1 cellular context compared by ENCODE assay signal in the genomic region with DNA sequence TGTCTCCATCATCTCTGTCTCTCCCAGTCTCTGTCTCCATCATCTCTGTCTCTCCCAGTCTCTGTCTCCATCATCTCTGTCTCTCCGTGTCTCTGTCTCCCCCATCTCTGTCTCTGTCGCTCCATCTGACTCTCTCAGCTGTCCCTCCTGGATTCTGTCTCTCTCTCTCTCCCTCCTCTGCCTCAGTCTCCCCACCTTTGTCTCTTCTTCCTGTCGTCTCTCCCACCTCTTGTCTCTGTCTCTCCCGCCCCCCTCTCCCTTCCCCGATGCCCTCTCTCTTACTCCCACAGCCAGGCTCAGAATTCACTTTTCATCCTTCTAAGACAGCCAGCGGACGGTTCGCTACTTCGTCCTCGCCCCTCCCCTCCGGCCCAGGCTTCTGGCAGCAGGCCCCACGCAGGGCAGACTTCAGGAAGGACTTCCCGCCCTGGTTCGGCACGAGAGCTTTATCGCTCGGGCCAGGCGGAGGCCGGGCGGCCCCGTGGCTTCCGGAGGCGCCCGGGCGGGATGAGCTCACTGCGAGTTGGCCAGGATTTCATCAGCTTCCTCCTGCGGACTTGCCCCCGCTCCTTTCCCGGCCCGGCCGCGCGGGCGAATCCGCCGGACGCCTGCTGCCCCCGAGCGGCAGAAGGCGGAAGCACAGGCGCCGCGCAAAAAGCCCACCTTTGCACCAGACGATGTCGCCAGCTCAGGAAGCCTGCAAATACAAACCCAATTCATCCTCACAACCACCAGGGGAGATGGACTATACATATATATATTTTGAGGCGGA.
TF ChIP-seq lines count a peak whose summit lies in the region.

No MANE protein-coding gene starts in this region.

TF ChIP-seq in K562, 482 proteins besides CTCF, POLR2A, EP300 and RAD21 (continued from another document):
- TF ChIP-seq SPI1 (IDR thresholded peaks at IDR 0.05; ENCODE audit: borderline replicate concordance, low read depth, low read length) (0 out of 2 replicates have a peak, but pooled peaks have one; percentile 31), POLR2AphosphoS2 (IDR thresholded peaks at IDR 0.05; ENCODE audit: low read length) (no peak), FIP1L1 (IDR thresholded peaks at IDR 0.05; ENCODE audit: low read depth, low read length, poor library complexity, severe bottlenecking) (peak; percentile 86), BHLHE40 (IDR thresholded peaks at IDR 0.05; ENCODE audit: low read length) (peak; percentile 99), RNF2 (IDR thresholded peaks at IDR 0.05) (peak; percentile 99), EHMT2 (IDR thresholded peaks at IDR 0.05) (no peak), BRD4 (IDR thresholded peaks at IDR 0.05) (peak; percentile 92), ZNF263 (CRISPR knock-in tag; IDR thresholded peaks at IDR 0.05; ENCODE audit: borderline replicate concordance) (peak; percentile 70), ZNF57 (CRISPR knock-in tag; IDR thresholded peaks at IDR 0.05) (no peak), ZNF586 (CRISPR knock-in tag; conservative IDR thresholded peaks at IDR 0.05) (peak; percentile 96), RBM22 (IDR thresholded peaks at IDR 0.05; ENCODE audit: low read depth, low read length, poor library complexity, severe bottlenecking) (peak; percentile 66), GATA2 (CRISPR knock-in tag; IDR thresholded peaks at IDR 0.05) (peak; percentile 80), NCOA1 (IDR thresholded peaks at IDR 0.05; ENCODE audit: low read depth) (peak; percentile 91), ZSCAN29 (IDR thresholded peaks at IDR 0.05) (no peak), RUNX1 (IDR thresholded peaks at IDR 0.05; ENCODE audit: low read depth) (0 out of 2 replicates have a peak, but pooled peaks have one; percentile 36)
- TF ChIP-seq, protein P1, sequence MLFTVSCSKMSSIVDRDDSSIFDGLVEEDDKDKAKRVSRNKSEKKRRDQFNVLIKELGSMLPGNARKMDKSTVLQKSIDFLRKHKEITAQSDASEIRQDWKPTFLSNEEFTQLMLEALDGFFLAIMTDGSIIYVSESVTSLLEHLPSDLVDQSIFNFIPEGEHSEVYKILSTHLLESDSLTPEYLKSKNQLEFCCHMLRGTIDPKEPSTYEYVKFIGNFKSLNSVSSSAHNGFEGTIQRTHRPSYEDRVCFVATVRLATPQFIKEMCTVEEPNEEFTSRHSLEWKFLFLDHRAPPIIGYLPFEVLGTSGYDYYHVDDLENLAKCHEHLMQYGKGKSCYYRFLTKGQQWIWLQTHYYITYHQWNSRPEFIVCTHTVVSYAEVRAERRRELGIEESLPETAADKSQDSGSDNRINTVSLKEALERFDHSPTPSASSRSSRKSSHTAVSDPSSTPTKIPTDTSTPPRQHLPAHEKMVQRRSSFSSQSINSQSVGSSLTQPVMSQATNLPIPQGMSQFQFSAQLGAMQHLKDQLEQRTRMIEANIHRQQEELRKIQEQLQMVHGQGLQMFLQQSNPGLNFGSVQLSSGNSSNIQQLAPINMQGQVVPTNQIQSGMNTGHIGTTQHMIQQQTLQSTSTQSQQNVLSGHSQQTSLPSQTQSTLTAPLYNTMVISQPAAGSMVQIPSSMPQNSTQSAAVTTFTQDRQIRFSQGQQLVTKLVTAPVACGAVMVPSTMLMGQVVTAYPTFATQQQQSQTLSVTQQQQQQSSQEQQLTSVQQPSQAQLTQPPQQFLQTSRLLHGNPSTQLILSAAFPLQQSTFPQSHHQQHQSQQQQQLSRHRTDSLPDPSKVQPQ (CRISPR knock-in tag; IDR thresholded peaks at IDR 0.05; ENCODE audit: borderline replicate concordance): no peak
- TF ChIP-seq, protein P2, sequence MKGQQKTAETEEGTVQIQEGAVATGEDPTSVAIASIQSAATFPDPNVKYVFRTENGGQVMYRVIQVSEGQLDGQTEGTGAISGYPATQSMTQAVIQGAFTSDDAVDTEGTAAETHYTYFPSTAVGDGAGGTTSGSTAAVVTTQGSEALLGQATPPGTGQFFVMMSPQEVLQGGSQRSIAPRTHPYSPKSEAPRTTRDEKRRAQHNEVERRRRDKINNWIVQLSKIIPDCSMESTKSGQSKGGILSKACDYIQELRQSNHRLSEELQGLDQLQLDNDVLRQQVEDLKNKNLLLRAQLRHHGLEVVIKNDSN (CRISPR knock-in tag; IDR thresholded peaks at IDR 0.05): peak; percentile 46; the same call in 1 of the 2 replicates
